ENCODE assay signal across 8 cellular contexts in genomic region chr5:122845253-122846050, GRCh38. TPM values are rescaled to one million over a fixed set of nuclear protein-coding genes. Genes with fewer than 3 reads are reported as not detected.
A peak's percentile ranks its signal among the peaks of the same experiment; 100 is the strongest.
DNase-seq lines count a peak whose midpoint lies in the region; ATAC-seq and TF ChIP-seq lines count a peak whose summit lies in the region.

A gene with protein sequence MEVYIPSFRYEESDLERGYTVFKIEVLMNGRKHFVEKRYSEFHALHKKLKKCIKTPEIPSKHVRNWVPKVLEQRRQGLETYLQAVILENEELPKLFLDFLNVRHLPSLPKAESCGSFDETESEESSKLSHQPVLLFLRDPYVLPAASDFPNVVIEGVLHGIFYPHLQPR (plus strand): TSS chr5:122845613. CDS start chr5:122845634, 21 bp downstream.

- WGBS in upper lobe of left lung, 2 donors: 0 to 2% methylated on average over 8 to 53 of the region's 91 CpGs

- H3K27ac ChIP-seq in left ventricle myocardium inferior (replicated peaks) (peak within 1 kb of the TSS; percentile 94), upper lobe of left lung (peak within 1 kb of the TSS; percentile 89 to 95 (median 94))

- H3K27me3 ChIP-seq in left ventricle myocardium inferior (ENCODE audit: low read depth) (no peaks in the 10 kb centered on the region), upper lobe of left lung (no peaks in the 10 kb centered on the region)

- peak in 2 of 4 donors; percentile 61 to 75 for TF ChIP-seq POLR2A in upper lobe of left lung (IDR thresholded peaks at IDR 0.05)

- TF ChIP-seq EP300 in upper lobe of left lung (IDR thresholded peaks at IDR 0.05): no peak

- DNase-seq in GOT3 (lab: John Stamatoyannopoulos, UW) (peak; percentile 68), Kasumi-1 (lab: John Stamatoyannopoulos, UW) (peak; percentile 36 to 52), T follicular helper cell (ENCODE audit: low read depth) (peak; percentile 56), amniotic stem cell (lab: John Stamatoyannopoulos, UW) (peak; percentile 43), left ventricle myocardium inferior (peak; percentile 85), posterior vena cava (ENCODE audit: low spot score) (peak; percentile 94), upper lobe of left lung (peak; percentile 87 to 95)

- H3K9me3 ChIP-seq in left ventricle myocardium inferior (replicated peaks) (peaks cover 6% of the 10 kb centered on the region), upper lobe of left lung (no peaks in the 10 kb centered on the region)

- H3K36me3 ChIP-seq in left ventricle myocardium inferior (no peaks in the 10 kb centered on the region), upper lobe of left lung (no peaks in the 10 kb centered on the region)

- peaks cover 29% of the 10 kb centered on the region for H3K4me1 ChIP-seq in left ventricle myocardium inferior
- peaks cover 18 to 53% (median 32%) of the 10 kb centered on the region in 4 donors for H3K4me1 ChIP-seq in upper lobe of left lung

- TF ChIP-seq CTCF in left ventricle myocardium inferior (IDR thresholded peaks at IDR 0.05; ENCODE audit: borderline replicate concordance) (no peak), upper lobe of left lung (IDR thresholded peaks at IDR 0.05) (peak in 2 of 6 experiments; percentile 7 to 19)

- intact Hi-C loops in left ventricle myocardium inferior (cut with micrococcal nuclease): no loop called here
- intact Hi-C loops in posterior vena cava (cut with DNase I): no loop called here

- H3K4me3 ChIP-seq in GM08714 (ENCODE audit: low read length) (peak within 1 kb of the TSS; percentile 69), left ventricle myocardium inferior (peak within 1 kb of the TSS; percentile 90), upper lobe of left lung (peak within 1 kb of the TSS; percentile 90 to 98 (median 96))

- ATAC-seq in upper lobe of left lung (ENCODE audit: low FRiP score in 2 of 2): peak; percentile 90 to 93

RNA-seq across cellular contexts. Expression of the gene that starts here (rescaled TPM):
- total RNA-seq in left ventricle myocardium inferior (16.0 TPM), posterior vena cava (10 to 100 TPM; 14.9 to 16.1 TPM), upper lobe of left lung (10 to 100 TPM; 24.2 to 61.8 (median 35.6) TPM)

Comparison
In these comparisons a context has a peak if more than half of its experiments do, and no peak if none do; other contexts are left out.
1. Peak in every context shown above with its lines: DNase-seq, ATAC-seq, H3K4me3 ChIP-seq and H3K27ac ChIP-seq.
2. DNase-seq: peak in every context shown above with its lines; median percentile 94 in posterior vena cava; 91 in upper lobe of left lung; 85 in left ventricle myocardium inferior; 68 in GOT3; 56 in T follicular helper cell; 44 in Kasumi-1; 43 in amniotic stem cell.